In the genomic region with DNA sequence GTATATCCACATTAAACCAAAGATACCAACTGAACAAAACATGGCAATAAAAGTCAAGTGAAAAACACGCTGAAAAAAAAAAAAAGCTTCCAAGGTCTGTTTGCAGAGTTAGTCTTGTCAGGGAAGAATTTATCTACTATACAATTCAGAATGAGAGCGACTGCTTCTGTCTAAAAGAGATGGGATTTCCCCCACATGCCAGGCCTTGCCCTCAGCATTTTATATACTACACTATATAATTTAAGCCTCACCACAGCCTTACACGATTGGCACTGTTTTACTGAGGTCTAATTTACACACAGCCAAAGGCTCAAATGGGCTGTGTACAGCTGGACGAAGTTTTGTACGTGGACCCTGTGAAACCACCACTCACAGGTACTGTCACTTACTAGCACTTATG, we compare ENCODE assay signal across 16 cellular contexts.
A peak's percentile ranks its signal among the peaks of the same experiment; 100 is the strongest.
DNase-seq lines count a peak whose midpoint lies in the region; ATAC-seq, FAIRE-seq and TF ChIP-seq lines count a peak whose summit lies in the region.
"Had no signal": no experiment of that assay in that cellular context is flagged by ENCODE, and none has a peak within 500 bp of the region (broad histone marks: within the 10 kb centered on the region; RNA-seq: fewer than 3 reads in every experiment).

No MANE protein-coding gene starts in this region.

- H3K4me1 ChIP-seq in H1 (replicated peaks in 1 of 4; ENCODE audit: control insufficient read depth in 3 of 4, insufficient read depth in 4 of 4, low read length in 3 of 4): peaks cover 13 to 20% (median 17%) of the 10 kb centered on the region in 4 experiments

- H2BK120ac ChIP-seq in H1 (replicated peaks; ENCODE audit: low read depth, low read length): no peak overlapping the region

- no peak overlapping the region for H2AFZ ChIP-seq in H1 (ENCODE audit: low read length)
- H2AFZ ChIP-seq: hepatocyte, PC-9 had no signal

- FAIRE-seq in H1 (lab: Jason Lieb, UNC): no peak

- no peak for DNase-seq in activated T-cell treated with anti-CD3 and anti-CD28 coated beads, Interleukin-2, amount 50 U/mL, for 4 hours
- DNase-seq in activated T-cell treated with anti-CD3 and anti-CD28 coated beads for 4 hours (no peak), T-helper 17 cell (no peak), H1 (ENCODE audit: low read depth in 1 of 2, low spot score in 2 of 2) (no peak), inferior parietal cortex (ENCODE audit: extremely low spot score) (no peak), DMS79 treated with DMSO at 0.1 percent for 48 hours (lab: John Stamatoyannopoulos, UW) (no peak)
- DNase-seq: caudate nucleus; effector CD8-positive, alpha-beta T cell; MV-4-11; NCI-H2081 treated with DMSO at 0.1 percent for 48 hours; NCI-H524 treated with DMSO at 0.1 percent for 48 hours; PC-9; SK-N-SH had no signal

- 88% methylated on average over 5 of the region's 5 CpGs; no CpG with 5 or more reads in 1 of the 2 experiments for WGBS in H1 (ENCODE audit: extremely low coverage in 1 of 2, insufficient coverage in 1 of 2, insufficient read length in 1 of 2, insufficient replicate concordance in 2 of 2, low coverage in 1 of 2, low lambda C conversion rate in 2 of 2, missing lambda C conversion rate in 1 of 2), 2 experiments

- H3K4me3 ChIP-seq in H1 (ENCODE audit: extremely low read depth in 1 of 4, insufficient read depth in 2 of 4, low read depth in 3 of 4, low read length in 4 of 4): no peak overlapping the region
- H3K4me3 ChIP-seq: hepatocyte, PC-9 had no signal

- TF ChIP-seq RAD21 in H1 (IDR thresholded peaks at IDR 0.05 in 1 of 2, conservative IDR thresholded peaks at IDR 0.05 in 1 of 2; ENCODE audit: low read depth in 2 of 2, low read length in 2 of 2): no peak

- H2BK12ac ChIP-seq in H1 (ENCODE audit: low read depth, low read length): no peak overlapping the region

- H3K36me3 Mint-ChIP-seq in activated T-cell treated with anti-CD3 and anti-CD28 coated beads, Interleukin-2, amount 50 U/mL, for 4 hours (ENCODE audit: insufficient read depth): peaks cover 10% of the 10 kb centered on the region
- peaks cover 2% of the 10 kb centered on the region for H3K36me3 Mint-ChIP-seq in T-helper 17 cell (ENCODE audit: low read depth)
- H3K36me3 Mint-ChIP-seq in stimulated activated naive CD8-positive, alpha-beta T cell treated with anti-CD3 and anti-CD28 coated beads, Interleukin-15, Interleukin-2, amounts not matched to agents 100 ng/mL and 50 ng/mL, for 24 hours (ENCODE audit: low read depth): peaks cover under 1% of the 10 kb centered on the region

- H3K23ac ChIP-seq in H1 (ENCODE audit: insufficient read length): no peak overlapping the region

- no peak overlapping the region for H4K5ac ChIP-seq in H1 (ENCODE audit: insufficient read length, low read depth, low read length)

- POLR2A ChIA-PET in H1 (lab: Charles Lee; ENCODE audit: partially characterized antibody): interaction anchor here (1.3 to 1.9 kb wide), 3 partner anchors 13 to 69 kb away, joined by 3 to 4 read pairs (median 4); no protein-coding TSS in a partner anchor

- 0 out of 4 replicates have a peak overlapping the region, but pooled peaks of 1 of the 2 experiments have one; percentile 3 for H3K4me2 ChIP-seq in H1 (ENCODE audit: insufficient read depth in 1 of 2, low read depth in 2 of 2, low read length in 2 of 2)
- H3K4me2 ChIP-seq: hepatocyte, PC-9, SK-N-SH had no signal

- no peaks in the 10 kb centered on the region for H3K23me2 ChIP-seq in H1 (ENCODE audit: low read depth, low read length)

- no peak overlapping the region for H2BK20ac ChIP-seq in H1 (ENCODE audit: low read length)

- H3K4ac ChIP-seq in H1 (replicated peaks; ENCODE audit: insufficient read length, low read depth, low read length): no peak overlapping the region

- TF ChIP-seq POLR2A in H1 (IDR thresholded peaks at IDR 0.05; ENCODE audit: control extremely low read depth in 1 of 2, low read depth in 2 of 2, low read length in 2 of 2): no peak

- TF ChIP-seq CTCF in H1 (IDR thresholded peaks at IDR 0.05; ENCODE audit: control extremely low read depth in 1 of 3, insufficient read depth in 1 of 3, low read depth in 1 of 3, low read length in 3 of 3): no peak

- peaks cover 26 to 44% of the 10 kb centered on the region in 2 experiments for H4K20me1 ChIP-seq in H1 (replicated peaks in 1 of 2; ENCODE audit: control insufficient read depth in 1 of 2, insufficient read depth in 2 of 2, low read length in 2 of 2)

- H4K91ac ChIP-seq in H1 (replicated peaks; ENCODE audit: insufficient read length, low read length): no peak overlapping the region

- H3K9me3 Mint-ChIP-seq in activated T-cell treated with anti-CD3 and anti-CD28 coated beads, Interleukin-2, amount 50 U/mL, for 4 hours: no peaks in the 10 kb centered on the region
- no peaks in the 10 kb centered on the region for H3K9me3 Mint-ChIP-seq in stimulated activated naive CD8-positive, alpha-beta T cell treated with anti-CD3 and anti-CD28 coated beads, Interleukin-15, Interleukin-2, amounts not matched to agents 100 ng/mL and 50 ng/mL, for 24 hours

- peak overlapping the region; percentile 63 for H3K4me3 Mint-ChIP-seq in activated T-cell treated with anti-CD3 and anti-CD28 coated beads, Interleukin-2, amount 50 U/mL, for 4 hours
- peak overlapping the region; percentile 80 for H3K4me3 Mint-ChIP-seq in T-helper 17 cell
- H3K4me3 Mint-ChIP-seq in stimulated activated naive CD8-positive, alpha-beta T cell treated with anti-CD3 and anti-CD28 coated beads, Interleukin-15, Interleukin-2, amounts not matched to agents 100 ng/mL and 50 ng/mL, for 24 hours: peak overlapping the region; percentile 79

- H4K8ac ChIP-seq in H1 (ENCODE audit: extremely low read depth, insufficient read depth, low read length): no peak overlapping the region

- H3K79me2 ChIP-seq in H1 (ENCODE audit: control insufficient read depth in 1 of 2, insufficient read depth in 2 of 2, low read length in 2 of 2): peaks cover 27 to 100% of the 10 kb centered on the region in 2 experiments; a peak in 3 of 4 replicates

- H3K79me1 ChIP-seq in H1 (ENCODE audit: low read depth, low read length): peaks cover 16% of the 10 kb centered on the region

- H3K18ac ChIP-seq in H1 (ENCODE audit: extremely low read depth, low read length): no peak overlapping the region

- H3K56ac ChIP-seq in H1 (replicated peaks; ENCODE audit: insufficient read length, low read depth, low read length): no peak overlapping the region

- CTCF ChIA-PET in H1 (lab: Charles Lee; ENCODE audit: partially characterized antibody): interaction anchor here (0.8 kb wide), 1 partner anchor 31 kb away, joined by 3 read pairs; no protein-coding TSS in a partner anchor

- 0 out of 2 replicates have a peak overlapping the region, but pooled peaks have one; percentile 8 for H2AK5ac ChIP-seq in H1 (ENCODE audit: low read depth, low read length)

- H3K4me1 Mint-ChIP-seq in activated T-cell treated with anti-CD3 and anti-CD28 coated beads, Interleukin-2, amount 50 U/mL, for 4 hours (ENCODE audit: low read depth): peaks cover 93% of the 10 kb centered on the region
- H3K4me1 Mint-ChIP-seq in T-helper 17 cell: peaks cover 72% of the 10 kb centered on the region
- peaks cover 98% of the 10 kb centered on the region for H3K4me1 Mint-ChIP-seq in stimulated activated naive CD8-positive, alpha-beta T cell treated with anti-CD3 and anti-CD28 coated beads, Interleukin-15, Interleukin-2, amounts not matched to agents 100 ng/mL and 50 ng/mL, for 24 hours (ENCODE audit: low read depth)

- no peaks in the 10 kb centered on the region for H3K27me3 ChIP-seq in H1 (replicated peaks in 1 of 4; ENCODE audit: control insufficient read depth in 3 of 4, extremely low read depth in 1 of 4, insufficient read depth in 3 of 4, low read length in 3 of 4)
- H3K27me3 ChIP-seq: hepatocyte had no signal

- no peaks in the 10 kb centered on the region for H3K36me3 ChIP-seq in H1 (ENCODE audit: control insufficient read depth in 2 of 4, insufficient read depth in 4 of 4, low read length in 3 of 4)

- no peak overlapping the region for H3K9ac ChIP-seq in H1 (replicated peaks in 1 of 4; ENCODE audit: extremely low read depth in 1 of 4, low read depth in 3 of 4, low read length in 3 of 4)
- H3K9ac ChIP-seq: SK-N-SH had no signal

- H3K27me3 Mint-ChIP-seq in activated T-cell treated with anti-CD3 and anti-CD28 coated beads, Interleukin-2, amount 50 U/mL, for 4 hours (ENCODE audit: low read depth): no peaks in the 10 kb centered on the region
- no peaks in the 10 kb centered on the region for H3K27me3 Mint-ChIP-seq in T-helper 17 cell
- no peaks in the 10 kb centered on the region for H3K27me3 Mint-ChIP-seq in stimulated activated naive CD8-positive, alpha-beta T cell treated with anti-CD3 and anti-CD28 coated beads, Interleukin-15, Interleukin-2, amounts not matched to agents 100 ng/mL and 50 ng/mL, for 24 hours

- H3K14ac ChIP-seq in H1 (ENCODE audit: insufficient read length): no peak overlapping the region

- peak overlapping the region; percentile 94 for H3K27ac Mint-ChIP-seq in T-helper 17 cell
- peak overlapping the region; percentile 98 for H3K27ac Mint-ChIP-seq in stimulated activated naive CD8-positive, alpha-beta T cell treated with anti-CD3 and anti-CD28 coated beads, Interleukin-15, Interleukin-2, amounts not matched to agents 100 ng/mL and 50 ng/mL, for 24 hours

- TF ChIP-seq EP300 in H1 (IDR thresholded peaks at IDR 0.05; ENCODE audit: borderline replicate concordance in 1 of 2, low read depth in 2 of 2, low read length in 2 of 2): no peak

- H3K9me3 ChIP-seq in T-helper 17 cell (ENCODE audit: control insufficient read depth, low read length, poor library complexity, severe bottlenecking): no peaks in the 10 kb centered on the region
- H3K9me3 ChIP-seq in H1 (ENCODE audit: insufficient read depth in 2 of 2, low read depth in 1 of 2, low read length in 1 of 2): no peaks in the 10 kb centered on the region
- H3K9me3 ChIP-seq: SK-N-SH had no signal

- no peak overlapping the region for H2BK15ac ChIP-seq in H1 (ENCODE audit: low read length)

- H2BK5ac ChIP-seq in H1 (ENCODE audit: low read depth, low read length): no peak overlapping the region; the same call in 1 of the 2 replicates

- H3K27ac ChIP-seq in H1 (ENCODE audit: low read depth, low read length): no peak overlapping the region
- H3K27ac ChIP-seq: hepatocyte had no signal

- peak; percentile 60 to 61 for ATAC-seq in activated T-cell treated with anti-CD3 and anti-CD28 coated beads, Interleukin-2, amount 50 U/mL, for 4 hours
- ATAC-seq in T-helper 17 cell (peak; percentile 51), GM21529 (IDR thresholded peaks at IDR 0.05; ENCODE audit: unreplicated experiment) (no peak)

TF ChIP-seq in H1, 55 proteins besides CTCF, POLR2A, EP300 and RAD21 (continues in another document):
- TF ChIP-seq JUND (IDR thresholded peaks at IDR 0.05; ENCODE audit: low read length): no peak
- no peak for TF ChIP-seq SIRT6 (IDR thresholded peaks at IDR 0.05; ENCODE audit: low read length)
- no peak for TF ChIP-seq EZH2 (IDR thresholded peaks at IDR 0.05; ENCODE audit: low read depth, low read length, severe bottlenecking)
- TF ChIP-seq CHD1 (IDR thresholded peaks at IDR 0.05; ENCODE audit: low read depth, low read length): no peak
- TF ChIP-seq ZNF274 (IDR thresholded peaks at IDR 0.05; ENCODE audit: borderline replicate concordance, extremely low read depth, low read length): no peak
- TF ChIP-seq CBX8 (IDR thresholded peaks at IDR 0.05; ENCODE audit: borderline replicate concordance, low read depth, low read length): no peak
- TF ChIP-seq POLR2AphosphoS5 (IDR thresholded peaks at IDR 0.05; ENCODE audit: low read depth, low read length): no peak
- no peak for TF ChIP-seq ASH2L (IDR thresholded peaks at IDR 0.05; ENCODE audit: low read length)
